Comparison of ENCODE assay signal across 24 cellular contexts in genomic region chr2:36235877-36236276, GRCh38.
"Had no signal": no experiment of that assay in that cellular context is flagged by ENCODE, and none has a peak within 500 bp of the region (broad histone marks: within the 10 kb centered on the region; RNA-seq: fewer than 3 reads in every experiment).

No MANE protein-coding gene starts in this region.

- H3K4me1 ChIP-seq: SJSA1 had no signal

- H3K27ac ChIP-seq: SJSA1, SK-N-MC had no signal

- ATAC-seq: HepG2 had no signal

- H3K4me3 ChIP-seq: MG63, SJSA1, SK-N-MC had no signal

- H3K27me3 ChIP-seq: MG63, SJSA1 had no signal

- H3K36me3 ChIP-seq: MG63, SJSA1 had no signal

- H3K9me3 ChIP-seq: MG63, SJSA1 had no signal

- DNase-seq: IMR-90, Karpas-422, KG1, MG63, NCI-H1092, NCI-H1105 treated with DMSO at 0.1 percent for 48 hours, NCI-H1417 treated with DMSO at 0.1 percent for 48 hours, NCI-H146, NCI-H1694 treated with DMSO at 0.1 percent for 48 hours, NCI-H2029, NCI-H2081 treated with DMSO at 0.1 percent for 48 hours, NCI-H2171, NCI-H226, NCI-H446, NCI-H510A, NCI-H524 treated with DMSO at 0.1 percent for 48 hours, NCI-H69, NCI-H774, Right ventricle myocardium superior, RPMI8226, SIG-M5 had no signal
